Comparison of ENCODE assay signal across 24 cellular contexts in genomic region chr15:46178138-46178537, GRCh38.
"Had no signal": no experiment of that assay in that cellular context is flagged by ENCODE, and none has a peak within 500 bp of the region (broad histone marks: within the 10 kb centered on the region; RNA-seq: fewer than 3 reads in every experiment).

No MANE protein-coding gene starts in this region.

- H3K27ac ChIP-seq: colonic mucosa, coronary artery, dorsolateral prefrontal cortex, epithelial cell of prostate, esophagus muscularis mucosa, esophagus squamous epithelium, foreskin keratinocyte, gastrocnemius medialis, gastroesophageal sphincter, heart left ventricle, heart right ventricle had no signal

- H3K27me3 ChIP-seq: colonic mucosa, dorsolateral prefrontal cortex, esophagus muscularis mucosa, esophagus squamous epithelium, foreskin keratinocyte, gastrocnemius medialis, gastroesophageal sphincter, heart left ventricle, heart right ventricle had no signal

- H3K36me3 ChIP-seq: colonic mucosa, esophagus muscularis mucosa, esophagus squamous epithelium, gastrocnemius medialis, gastroesophageal sphincter, heart left ventricle, heart right ventricle had no signal

- H3K27me3 Mint-ChIP-seq: dendritic cell treated with granulocyte-macrophage colony-stimulating factor and Interleukin-4, amounts not matched to agents 40 ng/mL and 50 ng/mL, for 4 days; effector memory CD8-positive, alpha-beta T cell had no signal

- H3K4me3 Mint-ChIP-seq: dendritic cell treated with granulocyte-macrophage colony-stimulating factor and Interleukin-4, amounts not matched to agents 40 ng/mL and 50 ng/mL, for 4 days; effector memory CD8-positive, alpha-beta T cell; endodermal cell had no signal

- H3K4me1 Mint-ChIP-seq: endodermal cell had no signal

- DNase-seq: colonic mucosa; cortex of kidney; dermis blood vessel endothelial cell; dorsolateral prefrontal cortex; effector CD4-positive, alpha-beta T cell; effector CD8-positive, alpha-beta T cell; effector memory CD4-positive, alpha-beta T cell; effector memory CD8-positive, alpha-beta T cell; endodermal cell; erythroblast; esophagus squamous epithelium; foreskin fibroblast; foreskin keratinocyte; foreskin melanocyte; gastrocnemius medialis; glutamatergic neuron; head of caudate nucleus; heart left ventricle; heart right ventricle had no signal

- H3K4me3 ChIP-seq: colonic mucosa, coronary artery, dorsolateral prefrontal cortex, esophagus muscularis mucosa, esophagus squamous epithelium, gastrocnemius medialis, gastroesophageal sphincter, heart left ventricle, heart right ventricle had no signal

- H3K9me3 ChIP-seq: colonic mucosa, esophagus squamous epithelium, gastrocnemius medialis had no signal

- H3K27ac Mint-ChIP-seq: dendritic cell treated with granulocyte-macrophage colony-stimulating factor and Interleukin-4, amounts not matched to agents 40 ng/mL and 50 ng/mL, for 4 days; effector memory CD8-positive, alpha-beta T cell; endodermal cell had no signal
